Comparison of ENCODE assay signal across 11 cellular contexts in genomic region chr13:39196957-39197644, GRCh38.
A peak's percentile ranks its signal among the peaks of the same experiment; 100 is the strongest.
DNase-seq lines count a peak whose midpoint lies in the region; ATAC-seq, FAIRE-seq and TF ChIP-seq lines count a peak whose summit lies in the region.
"Had no signal": no experiment of that assay in that cellular context is flagged by ENCODE, and none has a peak within 500 bp of the region (broad histone marks: within the 10 kb centered on the region; RNA-seq: fewer than 3 reads in every experiment).

No MANE protein-coding gene starts in this region.

- no peak for TF ChIP-seq POLR2A in H54 (IDR thresholded peaks at IDR 0.05; ENCODE audit: low read depth, low read length)

- no peak for FAIRE-seq in H54 (lab: Jason Lieb, UNC)

- TF ChIP-seq CTCF in astrocyte of the spinal cord (IDR thresholded peaks at IDR 0.05; ENCODE audit: low read depth, low read length): no peak

- peak; percentile 28 for DNase-seq in NCI-H345 (lab: John Stamatoyannopoulos, UW)
- DNase-seq in NCI-H345 treated with DMSO at 0.1 percent for 48 hours (lab: John Stamatoyannopoulos, UW; ENCODE audit: unreplicated experiment): no peak
- DNase-seq in astrocyte of the spinal cord (ENCODE audit: low read depth, low spot score): peak; percentile 3
- DNase-seq in sciatic nerve (ENCODE audit: low spot score): no peak
- no peak for DNase-seq in GF-D8 (lab: John Stamatoyannopoulos, UW)
- no peak for DNase-seq in H54 (ENCODE audit: insufficient read length, low spot score)
- DNase-seq: activated CD4-positive, alpha-beta T cell treated with anti-CD3 and anti-CD28 coated beads for 1 hour; foreskin keratinocyte had no signal

- intact Hi-C loops in sciatic nerve (cut with DNase I): no loop called here

- in situ Hi-C loops in astrocyte of the spinal cord (cut with HindIII; ENCODE audit: low sequenced_read_pairs): no loop called here

- ATAC-seq in GM18909 (IDR thresholded peaks at IDR 0.05; ENCODE audit: poor library complexity, unreplicated experiment): peak; percentile 55
- peak; percentile 58 for ATAC-seq in HG02938 (IDR thresholded peaks at IDR 0.05; ENCODE audit: unreplicated experiment)
- no peak for ATAC-seq in sciatic nerve
- ATAC-seq: foreskin keratinocyte had no signal

- H3K4me3 ChIP-seq in astrocyte of the spinal cord (ENCODE audit: low read depth, low read length): no peak overlapping the region
- H3K4me3 ChIP-seq: breast epithelium had no signal

Comparison
In these comparisons a context has a peak if more than half of its experiments do, and no peak if none do; other contexts are left out.
1. DNase-seq: peak in NCI-H345 (single experiment) and astrocyte of the spinal cord (single experiment); none in NCI-H345 treated with DMSO at 0.1 percent for 48 hours (single experiment), sciatic nerve (single experiment), GF-D8 (single experiment) and H54 (single experiment).